ENCODE assay signal across 23 cellular contexts in genomic region chr12:65420941-65421340, GRCh38.
"Had no signal": no experiment of that assay in that cellular context is flagged by ENCODE, and none has a peak within 500 bp of the region (broad histone marks: within the 10 kb centered on the region; RNA-seq: fewer than 3 reads in every experiment).

No MANE protein-coding gene starts in this region.

- DNase-seq: activated CD4-positive, alpha-beta T cell treated with anti-CD3 and anti-CD28 coated beads for 4 hours; activated CD4-positive, alpha-beta T cell treated with anti-CD3 and anti-CD28 coated beads, Interleukin-2, amount 50 U/mL, for 4 hours; activated effector memory CD4-positive, alpha-beta T cell treated with Interleukin-2 at 50 U/mL for 16 hours; activated naive CD4-positive, alpha-beta T cell treated with anti-CD3 and anti-CD28 coated beads for 36 hours; activated naive CD8-positive, alpha-beta T cell treated with anti-CD3 and anti-CD28 coated beads for 36 hours; activated T-cell treated with anti-CD3 and anti-CD28 coated beads for 4 hours; activated T-cell treated with anti-CD3 and anti-CD28 coated beads, Interleukin-2, amount 50 U/mL, for 72 hours; adrenal gland; aorta; cerebellar nuclear complex; colonic mucosa; effector memory CD4-positive, alpha-beta T cell; foreskin fibroblast; heart left ventricle; left ventricle myocardium inferior; mucosa of descending colon; right cardiac atrium; stimulated activated CD4-positive, alpha-beta T cell treated with anti-CD3 and anti-CD28 coated beads, Interleukin-15, amount 100 ng/mL, for 24 hours; stimulated activated CD4-positive, alpha-beta T cell treated with anti-CD3 and anti-CD28 coated beads, Interleukin-2, amount 100 ng/mL, for 24 hours; stimulated activated naive B cell treated with anti-CD40 and anti-IgM and Interleukin-4, amounts not matched to agents 10 μg/mL and 1 μg/mL and 100 μg/mL, for 72 hours; stomach; thyroid gland; upper lobe of left lung had no signal
